ENCODE assay signal across 1 cellular context in the genomic region with DNA sequence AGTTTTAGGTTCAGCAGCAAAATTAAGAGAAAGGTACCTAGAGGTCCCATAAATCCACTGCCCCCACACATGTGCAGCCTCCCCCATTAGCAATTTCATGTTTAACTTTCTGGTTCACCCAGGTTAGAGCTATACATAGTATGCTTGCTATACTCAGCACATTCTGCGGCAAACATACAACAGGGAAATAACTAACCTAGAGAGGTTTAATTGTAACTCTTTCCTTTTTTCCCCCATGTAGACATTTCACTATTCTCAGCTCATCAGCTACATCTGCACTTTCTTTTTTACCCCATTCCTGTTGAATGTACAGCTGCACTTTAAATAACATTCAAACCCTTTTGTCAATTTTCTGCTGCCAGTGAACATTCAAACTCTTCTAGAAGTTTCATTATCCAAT.
TF ChIP-seq lines count a peak whose summit lies in the region.

No MANE protein-coding gene starts in this region.

TF ChIP-seq in K562, 482 proteins besides CTCF, POLR2A, EP300 and RAD21 (continued from another document):
- TF ChIP-seq, protein P1, sequence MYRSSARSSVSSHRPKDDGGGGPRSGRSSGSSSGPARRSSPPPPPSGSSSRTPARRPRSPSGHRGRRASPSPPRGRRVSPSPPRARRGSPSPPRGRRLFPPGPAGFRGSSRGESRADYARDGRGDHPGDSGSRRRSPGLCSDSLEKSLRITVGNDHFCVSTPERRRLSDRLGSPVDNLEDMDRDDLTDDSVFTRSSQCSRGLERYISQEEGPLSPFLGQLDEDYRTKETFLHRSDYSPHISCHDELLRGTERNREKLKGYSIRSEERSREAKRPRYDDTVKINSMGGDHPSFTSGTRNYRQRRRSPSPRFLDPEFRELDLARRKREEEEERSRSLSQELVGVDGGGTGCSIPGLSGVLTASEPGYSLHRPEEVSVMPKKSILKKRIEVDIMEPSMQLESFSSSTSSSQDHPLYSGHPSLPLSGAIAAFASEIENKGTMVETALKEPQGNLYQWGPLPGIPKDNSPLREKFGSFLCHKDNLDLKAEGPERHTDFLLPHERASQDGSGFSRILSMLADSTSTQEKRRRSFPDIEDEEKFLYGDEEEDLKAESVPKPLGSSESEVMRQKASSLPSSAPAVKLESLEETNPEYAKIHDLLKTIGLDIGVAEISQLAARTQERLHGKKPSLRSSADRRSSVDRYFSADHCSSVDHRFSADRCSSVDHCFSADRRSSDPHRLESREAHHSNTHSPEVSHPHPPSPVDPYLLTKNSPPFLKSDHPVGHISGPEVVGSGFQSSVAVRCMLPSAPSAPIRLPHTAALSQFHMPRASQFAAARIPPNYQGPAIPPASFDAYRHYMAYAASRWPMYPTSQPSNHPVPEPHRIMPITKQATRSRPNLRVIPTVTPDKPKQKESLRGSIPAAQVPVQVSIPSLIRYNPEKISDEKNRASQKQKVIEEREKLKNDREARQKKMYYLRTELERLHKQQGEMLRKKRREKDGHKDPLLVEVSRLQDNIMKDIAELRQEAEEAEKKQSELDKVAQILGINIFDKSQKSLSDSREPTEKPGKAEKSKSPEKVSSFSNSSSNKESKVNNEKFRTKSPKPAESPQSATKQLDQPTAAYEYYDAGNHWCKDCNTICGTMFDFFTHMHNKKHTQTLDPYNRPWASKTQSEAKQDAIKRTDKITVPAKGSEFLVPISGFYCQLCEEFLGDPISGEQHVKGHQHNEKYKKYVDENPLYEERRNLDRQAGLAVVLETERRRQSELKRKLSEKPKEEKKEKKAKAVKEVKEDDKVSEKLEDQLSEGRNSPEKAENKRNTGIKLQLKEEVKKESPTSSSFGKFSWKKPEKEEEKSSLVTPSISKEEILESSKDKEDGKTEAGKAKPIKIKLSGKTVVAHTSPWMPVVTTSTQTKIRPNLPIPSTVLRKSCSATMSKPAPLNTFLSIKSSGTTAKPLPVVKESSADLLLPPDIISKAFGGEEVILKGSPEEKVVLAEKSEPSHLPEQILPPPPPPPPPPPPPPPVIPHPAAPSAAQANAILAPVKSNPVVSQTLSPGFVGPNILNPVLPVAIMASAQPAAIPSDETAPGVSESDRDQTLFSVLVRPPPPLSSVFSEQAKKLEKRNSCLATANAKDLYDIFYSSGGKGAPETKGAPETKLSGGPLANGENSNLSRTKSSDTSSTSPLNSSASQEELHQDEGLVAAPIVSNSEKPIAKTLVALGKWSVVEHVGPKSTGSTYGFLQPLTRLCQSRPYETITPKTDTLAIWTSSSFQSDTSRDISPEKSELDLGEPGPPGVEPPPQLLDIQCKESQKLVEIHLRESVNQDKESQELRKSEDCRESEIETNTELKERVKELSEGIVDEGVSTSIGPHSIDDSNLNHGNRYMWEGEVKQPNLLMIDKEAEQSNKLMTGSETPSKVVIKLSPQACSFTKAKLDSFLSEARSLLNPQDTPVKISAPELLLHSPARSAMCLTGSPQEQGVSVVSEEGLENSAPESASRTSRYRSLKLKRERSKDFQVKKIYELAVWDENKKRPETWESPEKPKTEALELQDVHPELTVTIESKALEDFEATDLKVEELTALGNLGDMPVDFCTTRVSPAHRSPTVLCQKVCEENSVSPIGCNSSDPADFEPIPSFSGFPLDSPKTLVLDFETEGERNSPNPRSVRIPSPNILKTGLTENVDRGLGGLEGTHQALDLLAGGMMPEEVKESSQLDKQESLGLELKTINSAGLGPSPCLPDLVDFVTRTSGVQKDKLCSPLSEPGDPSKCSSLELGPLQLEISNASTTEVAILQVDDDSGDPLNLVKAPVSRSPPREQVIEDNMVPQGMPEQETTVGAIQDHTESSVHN (IDR thresholded peaks at IDR 0.05; ENCODE audit: borderline replicate concordance in 1 of 2, low read depth in 1 of 2) = no peak
- no peak for TF ChIP-seq ZNF12 (CRISPR knock-in tag; IDR thresholded peaks at IDR 0.05)
- TF ChIP-seq ARNT (IDR thresholded peaks at IDR 0.05) = no peak
- no peak for TF ChIP-seq HDAC8 (tag; IDR thresholded peaks at IDR 0.05)
- TF ChIP-seq ZNF316 (IDR thresholded peaks at IDR 0.05) = no peak
- no peak for TF ChIP-seq ADNP (tag; IDR thresholded peaks at IDR 0.05)
- TF ChIP-seq THRAP3 (IDR thresholded peaks at IDR 0.05; ENCODE audit: borderline replicate concordance) = peak; percentile 77
- no peak for TF ChIP-seq MIER1 (IDR thresholded peaks at IDR 0.05; ENCODE audit: low read depth)
- no peak for TF ChIP-seq L3MBTL2 (IDR thresholded peaks at IDR 0.05)
- no peak for TF ChIP-seq JUN (IDR thresholded peaks at IDR 0.05; ENCODE audit: borderline replicate concordance, low read depth, low read length)
- no peak for TF ChIP-seq JUN (CRISPR knock-in tag; IDR thresholded peaks at IDR 0.05; ENCODE audit: borderline replicate concordance)
- no peak for TF ChIP-seq ZNF445 (CRISPR knock-in tag; IDR thresholded peaks at IDR 0.05; ENCODE audit: low read depth)
- no peak for TF ChIP-seq MEIS2 (IDR thresholded peaks at IDR 0.05; ENCODE audit: partially characterized antibody)
- peak; percentile 80 for TF ChIP-seq RBM22 (IDR thresholded peaks at IDR 0.05; ENCODE audit: low read depth, low read length, poor library complexity, severe bottlenecking)
- TF ChIP-seq TFAM (CRISPR knock-in tag; conservative IDR thresholded peaks at IDR 0.05) = no peak
- TF ChIP-seq, protein P2, sequence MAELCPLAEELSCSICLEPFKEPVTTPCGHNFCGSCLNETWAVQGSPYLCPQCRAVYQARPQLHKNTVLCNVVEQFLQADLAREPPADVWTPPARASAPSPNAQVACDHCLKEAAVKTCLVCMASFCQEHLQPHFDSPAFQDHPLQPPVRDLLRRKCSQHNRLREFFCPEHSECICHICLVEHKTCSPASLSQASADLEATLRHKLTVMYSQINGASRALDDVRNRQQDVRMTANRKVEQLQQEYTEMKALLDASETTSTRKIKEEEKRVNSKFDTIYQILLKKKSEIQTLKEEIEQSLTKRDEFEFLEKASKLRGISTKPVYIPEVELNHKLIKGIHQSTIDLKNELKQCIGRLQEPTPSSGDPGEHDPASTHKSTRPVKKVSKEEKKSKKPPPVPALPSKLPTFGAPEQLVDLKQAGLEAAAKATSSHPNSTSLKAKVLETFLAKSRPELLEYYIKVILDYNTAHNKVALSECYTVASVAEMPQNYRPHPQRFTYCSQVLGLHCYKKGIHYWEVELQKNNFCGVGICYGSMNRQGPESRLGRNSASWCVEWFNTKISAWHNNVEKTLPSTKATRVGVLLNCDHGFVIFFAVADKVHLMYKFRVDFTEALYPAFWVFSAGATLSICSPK (IDR thresholded peaks at IDR 0.05; ENCODE audit: borderline replicate concordance) = no peak
- TF ChIP-seq, protein P3, sequence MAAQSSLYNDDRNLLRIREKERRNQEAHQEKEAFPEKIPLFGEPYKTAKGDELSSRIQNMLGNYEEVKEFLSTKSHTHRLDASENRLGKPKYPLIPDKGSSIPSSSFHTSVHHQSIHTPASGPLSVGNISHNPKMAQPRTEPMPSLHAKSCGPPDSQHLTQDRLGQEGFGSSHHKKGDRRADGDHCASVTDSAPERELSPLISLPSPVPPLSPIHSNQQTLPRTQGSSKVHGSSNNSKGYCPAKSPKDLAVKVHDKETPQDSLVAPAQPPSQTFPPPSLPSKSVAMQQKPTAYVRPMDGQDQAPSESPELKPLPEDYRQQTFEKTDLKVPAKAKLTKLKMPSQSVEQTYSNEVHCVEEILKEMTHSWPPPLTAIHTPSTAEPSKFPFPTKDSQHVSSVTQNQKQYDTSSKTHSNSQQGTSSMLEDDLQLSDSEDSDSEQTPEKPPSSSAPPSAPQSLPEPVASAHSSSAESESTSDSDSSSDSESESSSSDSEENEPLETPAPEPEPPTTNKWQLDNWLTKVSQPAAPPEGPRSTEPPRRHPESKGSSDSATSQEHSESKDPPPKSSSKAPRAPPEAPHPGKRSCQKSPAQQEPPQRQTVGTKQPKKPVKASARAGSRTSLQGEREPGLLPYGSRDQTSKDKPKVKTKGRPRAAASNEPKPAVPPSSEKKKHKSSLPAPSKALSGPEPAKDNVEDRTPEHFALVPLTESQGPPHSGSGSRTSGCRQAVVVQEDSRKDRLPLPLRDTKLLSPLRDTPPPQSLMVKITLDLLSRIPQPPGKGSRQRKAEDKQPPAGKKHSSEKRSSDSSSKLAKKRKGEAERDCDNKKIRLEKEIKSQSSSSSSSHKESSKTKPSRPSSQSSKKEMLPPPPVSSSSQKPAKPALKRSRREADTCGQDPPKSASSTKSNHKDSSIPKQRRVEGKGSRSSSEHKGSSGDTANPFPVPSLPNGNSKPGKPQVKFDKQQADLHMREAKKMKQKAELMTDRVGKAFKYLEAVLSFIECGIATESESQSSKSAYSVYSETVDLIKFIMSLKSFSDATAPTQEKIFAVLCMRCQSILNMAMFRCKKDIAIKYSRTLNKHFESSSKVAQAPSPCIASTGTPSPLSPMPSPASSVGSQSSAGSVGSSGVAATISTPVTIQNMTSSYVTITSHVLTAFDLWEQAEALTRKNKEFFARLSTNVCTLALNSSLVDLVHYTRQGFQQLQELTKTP (IDR thresholded peaks at IDR 0.05; ENCODE audit: low read depth in 1 of 2, partially characterized antibody in 2 of 2) = no peak
- no peak for TF ChIP-seq CXXC5 (CRISPR knock-in tag; IDR thresholded peaks at IDR 0.05)
- TF ChIP-seq, protein P4, sequence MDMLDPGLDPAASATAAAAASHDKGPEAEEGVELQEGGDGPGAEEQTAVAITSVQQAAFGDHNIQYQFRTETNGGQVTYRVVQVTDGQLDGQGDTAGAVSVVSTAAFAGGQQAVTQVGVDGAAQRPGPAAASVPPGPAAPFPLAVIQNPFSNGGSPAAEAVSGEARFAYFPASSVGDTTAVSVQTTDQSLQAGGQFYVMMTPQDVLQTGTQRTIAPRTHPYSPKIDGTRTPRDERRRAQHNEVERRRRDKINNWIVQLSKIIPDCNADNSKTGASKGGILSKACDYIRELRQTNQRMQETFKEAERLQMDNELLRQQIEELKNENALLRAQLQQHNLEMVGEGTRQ (CRISPR knock-in tag; IDR thresholded peaks at IDR 0.05) = no peak
- no peak for TF ChIP-seq ZNF584 (CRISPR knock-in tag; IDR thresholded peaks at IDR 0.05; ENCODE audit: low read depth)
- TF ChIP-seq, protein P5, sequence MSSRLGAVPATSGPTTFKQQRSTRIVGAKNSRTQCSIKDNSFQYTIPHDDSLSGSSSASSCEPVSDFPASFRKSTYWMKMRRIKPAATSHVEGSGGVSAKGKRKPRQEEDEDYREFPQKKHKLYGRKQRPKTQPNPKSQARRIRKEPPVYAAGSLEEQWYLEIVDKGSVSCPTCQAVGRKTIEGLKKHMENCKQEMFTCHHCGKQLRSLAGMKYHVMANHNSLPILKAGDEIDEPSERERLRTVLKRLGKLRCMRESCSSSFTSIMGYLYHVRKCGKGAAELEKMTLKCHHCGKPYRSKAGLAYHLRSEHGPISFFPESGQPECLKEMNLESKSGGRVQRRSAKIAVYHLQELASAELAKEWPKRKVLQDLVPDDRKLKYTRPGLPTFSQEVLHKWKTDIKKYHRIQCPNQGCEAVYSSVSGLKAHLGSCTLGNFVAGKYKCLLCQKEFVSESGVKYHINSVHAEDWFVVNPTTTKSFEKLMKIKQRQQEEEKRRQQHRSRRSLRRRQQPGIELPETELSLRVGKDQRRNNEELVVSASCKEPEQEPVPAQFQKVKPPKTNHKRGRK (tag; IDR thresholded peaks at IDR 0.05) = no peak
- no peak for TF ChIP-seq KAT2B (IDR thresholded peaks at IDR 0.05; ENCODE audit: low read depth, low read length)
- no peak for TF ChIP-seq PHB2 (IDR thresholded peaks at IDR 0.05; ENCODE audit: low read depth)
- TF ChIP-seq ZNF717 (CRISPR knock-in tag; IDR thresholded peaks at IDR 0.05) = 0 out of 2 replicates have a peak, but pooled peaks have one; percentile 51
- no peak for TF ChIP-seq SIX5 (IDR thresholded peaks at IDR 0.05; ENCODE audit: borderline replicate concordance in 1 of 2, insufficient read depth in 1 of 2, low read depth in 1 of 2, low read length in 2 of 2)
- no peak for TF ChIP-seq NCOA1 (IDR thresholded peaks at IDR 0.05; ENCODE audit: low read depth)
- TF ChIP-seq TCFL5 (CRISPR knock-in tag; conservative IDR thresholded peaks at IDR 0.05) = no peak
- TF ChIP-seq MECOM (CRISPR knock-in tag; IDR thresholded peaks at IDR 0.05) = no peak
